ENCODE assay signal across 23 cellular contexts in genomic region chr1:12285496-12286143, GRCh38.
"Had no signal": no experiment of that assay in that cellular context is flagged by ENCODE, and none has a peak within 500 bp of the region (broad histone marks: within the 10 kb centered on the region; RNA-seq: fewer than 3 reads in every experiment).

No MANE protein-coding gene starts in this region.

- H3K4me1 Mint-ChIP-seq: nephron progenitor cell had no signal

- H3K27ac Mint-ChIP-seq: stimulated activated naive B cell treated with anti-CD40 and anti-IgM and Interleukin-4, amounts not matched to agents 10 μg/mL and 1 μg/mL and 100 μg/mL, for 72 hours had no signal

- H3K4me3 Mint-ChIP-seq: naive thymus-derived CD4-positive, alpha-beta T cell; nephron progenitor cell; stimulated activated naive B cell treated with anti-CD40 and anti-IgM and Interleukin-4, amounts not matched to agents 10 μg/mL and 1 μg/mL and 100 μg/mL, for 72 hours; stimulated activated naive CD8-positive, alpha-beta T cell treated with anti-CD3 and anti-CD28 coated beads, Interleukin-15, amount 100 ng/mL, for 72 hours had no signal

- ATAC-seq: naive thymus-derived CD4-positive, alpha-beta T cell; stimulated activated naive B cell treated with anti-CD40 and anti-IgM and Interleukin-4, amounts not matched to agents 10 μg/mL and 1 μg/mL and 100 μg/mL, for 72 hours; stimulated activated naive CD8-positive, alpha-beta T cell treated with anti-CD3 and anti-CD28 coated beads, Interleukin-15, amount 100 ng/mL, for 72 hours; upper lobe of right lung had no signal

- H3K9me3 Mint-ChIP-seq: naive thymus-derived CD4-positive, alpha-beta T cell; nephron progenitor cell; stimulated activated naive B cell treated with anti-CD40 and anti-IgM and Interleukin-4, amounts not matched to agents 10 μg/mL and 1 μg/mL and 100 μg/mL, for 72 hours; stimulated activated naive CD8-positive, alpha-beta T cell treated with anti-CD3 and anti-CD28 coated beads, Interleukin-15, amount 100 ng/mL, for 72 hours had no signal

- DNase-seq: cortex of kidney; effector memory CD4-positive, alpha-beta T cell; foreskin keratinocyte; head of caudate nucleus; hippocampal formation; kidney glomerular epithelial cell; mammary epithelial cell; naive thymus-derived CD4-positive, alpha-beta T cell; nephron progenitor cell; posterior cingulate gyrus; sigmoid colon; stimulated activated CD4-positive, alpha-beta T cell treated with anti-CD3 and anti-CD28 coated beads, Interleukin-2, amount 100 ng/mL, for 24 hours; stimulated activated CD4-positive, alpha-beta T cell treated with anti-CD3 and anti-CD28 coated beads, Interleukin-4, amount 100 ng/mL, for 4 hours; stimulated activated naive B cell treated with anti-CD40 and anti-IgM and Interleukin-4, amounts not matched to agents 10 μg/mL and 1 μg/mL and 100 μg/mL, for 72 hours; stimulated activated naive CD8-positive, alpha-beta T cell treated with anti-CD3 and anti-CD28 coated beads, Interleukin-15, amount 100 ng/mL, for 72 hours; testis; upper lobe of right lung had no signal

- H3K9me3 ChIP-seq: esophagus muscularis mucosa, neutrophil, sigmoid colon, testis, tibial nerve, upper lobe of right lung had no signal

- H3K4me3 ChIP-seq: esophagus muscularis mucosa, sigmoid colon, skin epidermis, testis, tibial nerve, upper lobe of right lung had no signal

- H3K27me3 Mint-ChIP-seq: naive thymus-derived CD4-positive, alpha-beta T cell; stimulated activated naive B cell treated with anti-CD40 and anti-IgM and Interleukin-4, amounts not matched to agents 10 μg/mL and 1 μg/mL and 100 μg/mL, for 72 hours; stimulated activated naive CD8-positive, alpha-beta T cell treated with anti-CD3 and anti-CD28 coated beads, Interleukin-15, amount 100 ng/mL, for 72 hours had no signal

- FAIRE-seq: endometrium, islet of Langerhans had no signal

- H3K27me3 ChIP-seq: esophagus muscularis mucosa, foreskin keratinocyte, neutrophil, sigmoid colon, testis, tibial nerve, upper lobe of right lung had no signal

- H3K27ac ChIP-seq: esophagus muscularis mucosa, foreskin keratinocyte, neutrophil, sigmoid colon, skin epidermis, testis, tibial nerve, upper lobe of right lung had no signal

- H3K4me1 ChIP-seq: sigmoid colon, testis, upper lobe of right lung had no signal
